In genomic region chr3:196080997-196081833, GRCh38 we compare ENCODE assay signal across 8 cellular contexts. TPM values are rescaled to one million over a fixed set of nuclear protein-coding genes. Genes with fewer than 3 reads are reported as not detected.
DNase-seq lines count a peak whose midpoint lies in the region; ATAC-seq and TF ChIP-seq lines count a peak whose summit lies in the region.

No MANE protein-coding gene starts in this region.

- peak in 2 of 6 experiments; percentile 3 to 4 for TF ChIP-seq CTCF in upper lobe of left lung (IDR thresholded peaks at IDR 0.05)

- H3K9me3 ChIP-seq in trophoblast cell (ENCODE audit: insufficient read depth, low read depth, low read length) (no peaks in the 10 kb centered on the region), upper lobe of left lung (no peaks in the 10 kb centered on the region)

- H3K4me2 ChIP-seq in trophoblast cell (ENCODE audit: low read length): peak overlapping the region; percentile 82

- in situ Hi-C loops in KBM-7 (cut with MboI; ENCODE audit: low pct_unique_long_range_greater_than_20kb, low sequenced_read_pairs): no loop called here

- H3K79me2 ChIP-seq in trophoblast cell (ENCODE audit: control insufficient read depth, insufficient read depth, low read length, poor library complexity): peaks cover 16% of the 10 kb centered on the region

- H4K91ac ChIP-seq in trophoblast cell (ENCODE audit: low read depth, low read length): peak overlapping the region; percentile 85

- DNase-seq in DMS79 (lab: John Stamatoyannopoulos, UW): peak; percentile 57
- DNase-seq in KBM-7: peak; percentile 63
- peak; percentile 70 for DNase-seq in SK-N-DZ (ENCODE audit: low spot score)
- DNase-seq in activated naive CD8-positive, alpha-beta T cell treated with anti-CD3 and anti-CD28 coated beads, Interleukin-2, amount 10 ng/mL, durations not matched to agents 7 days and 5 days: peak; percentile 78
- peak; percentile 88 for DNase-seq in cardiac septum (ENCODE audit: low spot score)
- DNase-seq in trophoblast cell: peak; percentile 50 to 66
- DNase-seq in upper lobe of left lung: peak; percentile 70 to 92

- H3K4me1 ChIP-seq in trophoblast cell (ENCODE audit: control insufficient read depth in 1 of 2, insufficient read depth in 2 of 2, low read length in 2 of 2): peaks cover 0 to 1% of the 10 kb centered on the region in 2 experiments
- peaks cover 12 to 25% (median 14%) of the 10 kb centered on the region in 4 donors for H3K4me1 ChIP-seq in upper lobe of left lung

- intact Hi-C loops in cardiac septum (cut with DNase I): loop anchor here (2.0 kb wide), 1 partner anchor 114 kb away; no protein-coding TSS in a partner anchor

- no peak overlapping the region for H2BK12ac ChIP-seq in trophoblast cell (ENCODE audit: low read length)

- H3K14ac ChIP-seq in trophoblast cell (ENCODE audit: low read length): peak overlapping the region; percentile 71

- no peaks in the 10 kb centered on the region for H3K9me3 Mint-ChIP-seq in activated naive CD8-positive, alpha-beta T cell treated with anti-CD3 and anti-CD28 coated beads, Interleukin-2, amount 10 ng/mL, durations not matched to agents 7 days and 5 days

- H4K8ac ChIP-seq in trophoblast cell (ENCODE audit: low read depth, low read length): peak overlapping the region; percentile 79

- H3K4me3 ChIP-seq in trophoblast cell (ENCODE audit: low read depth, low read length) (peak overlapping the region; percentile 90), upper lobe of left lung (peak overlapping the region; percentile 69 to 99 (median 82))

- no peak for TF ChIP-seq EP300 in upper lobe of left lung (IDR thresholded peaks at IDR 0.05)

- no CpG with 5 or more reads among the region's 61 CpGs for WGBS in trophoblast cell (ENCODE audit: extremely low coverage, insufficient coverage, insufficient read length)
- WGBS in upper lobe of left lung, 2 donors: 1 to 2% methylated on average over 29 to 37 of the region's 61 CpGs

- H3K36me3 ChIP-seq in trophoblast cell (ENCODE audit: control insufficient read depth in 1 of 2, insufficient read depth in 2 of 2, low read length in 2 of 2): peaks cover 0 to under 1% of the 10 kb centered on the region in 2 experiments
- H3K36me3 ChIP-seq in upper lobe of left lung: peaks cover 0 to 7% (median 1%) of the 10 kb centered on the region in 4 donors

- H3K4me3 Mint-ChIP-seq in activated naive CD8-positive, alpha-beta T cell treated with anti-CD3 and anti-CD28 coated beads, Interleukin-2, amount 10 ng/mL, durations not matched to agents 7 days and 5 days: peak overlapping the region; percentile 99

- POLR2A ChIA-PET in activated naive CD8-positive, alpha-beta T cell treated with anti-CD3 and anti-CD28 coated beads, Interleukin-2, amount 10 ng/mL, durations not matched to agents 7 days and 5 days (lab: Charles Lee): interaction anchor here (0.6 to 2.9 kb wide), 10 partner anchors 14 to 193 kb away, joined by 3 to 19 read pairs (median 5); no protein-coding TSS in a partner anchor

- H3K79me1 ChIP-seq in trophoblast cell (ENCODE audit: low read length): peaks cover 5% of the 10 kb centered on the region

- H3K27ac ChIP-seq in trophoblast cell (ENCODE audit: low read depth, low read length): peak overlapping the region; percentile 53
- peak overlapping the region; percentile 89 to 95 (median 91) for H3K27ac ChIP-seq in upper lobe of left lung

- TF ChIP-seq POLR2A in upper lobe of left lung (IDR thresholded peaks at IDR 0.05): no peak

- peaks cover 17% of the 10 kb centered on the region for H3K36me3 Mint-ChIP-seq in activated naive CD8-positive, alpha-beta T cell treated with anti-CD3 and anti-CD28 coated beads, Interleukin-2, amount 10 ng/mL, durations not matched to agents 7 days and 5 days

- H2AFZ ChIP-seq in trophoblast cell (ENCODE audit: insufficient read depth, low read length, poor library complexity): peak overlapping the region; percentile 80

- H2AK5ac ChIP-seq in trophoblast cell (ENCODE audit: low read length): peak overlapping the region; percentile 41

- no peaks in the 10 kb centered on the region for H3K27me3 Mint-ChIP-seq in activated naive CD8-positive, alpha-beta T cell treated with anti-CD3 and anti-CD28 coated beads, Interleukin-2, amount 10 ng/mL, durations not matched to agents 7 days and 5 days

- H3K27me3 ChIP-seq in trophoblast cell (ENCODE audit: insufficient read depth, low read length) (no peaks in the 10 kb centered on the region), upper lobe of left lung (no peaks in the 10 kb centered on the region)

- H2BK5ac ChIP-seq in trophoblast cell (ENCODE audit: low read depth, low read length, poor library complexity): peak overlapping the region; percentile 36

- ATAC-seq in GM21717 (IDR thresholded peaks at IDR 0.05; ENCODE audit: unreplicated experiment) (peak; percentile 42), upper lobe of left lung (ENCODE audit: low FRiP score in 2 of 2) (peak; percentile 80 to 85)
- ATAC-seq in activated naive CD8-positive, alpha-beta T cell treated with anti-CD3 and anti-CD28 coated beads, Interleukin-2, amount 10 ng/mL, durations not matched to agents 7 days and 5 days (ENCODE audit: low read depth): peak; percentile 59

- H3K4me1 Mint-ChIP-seq in activated naive CD8-positive, alpha-beta T cell treated with anti-CD3 and anti-CD28 coated beads, Interleukin-2, amount 10 ng/mL, durations not matched to agents 7 days and 5 days: peaks cover 39% of the 10 kb centered on the region

- peak overlapping the region; percentile 27 for H2BK120ac ChIP-seq in trophoblast cell (ENCODE audit: insufficient read depth, low read length, poor library complexity)

- H3K9ac ChIP-seq in trophoblast cell (ENCODE audit: low read length): peak overlapping the region; percentile 44

- peak overlapping the region; percentile 86 for H3K4ac ChIP-seq in trophoblast cell (ENCODE audit: low read depth, low read length)

- H3K27ac Mint-ChIP-seq in activated naive CD8-positive, alpha-beta T cell treated with anti-CD3 and anti-CD28 coated beads, Interleukin-2, amount 10 ng/mL, durations not matched to agents 7 days and 5 days: peak overlapping the region; percentile 94

- peak overlapping the region; percentile 81 for H3K18ac ChIP-seq in trophoblast cell (ENCODE audit: low read length)

- H4K12ac ChIP-seq in trophoblast cell (ENCODE audit: low read depth, low read length): peak overlapping the region; percentile 38

- H3K23ac ChIP-seq in trophoblast cell (ENCODE audit: low read length): no peak overlapping the region

RNA-seq across cellular contexts. Expression of gene TFRC, which starts 0.7 kb away (rescaled TPM):
- polyA plus RNA-seq in SK-N-DZ (2014; cell fraction: cytosol; rRNA removed): 113 and 119 TPM in 2 replicates
- 107 and 138 TPM in 2 replicates for polyA plus RNA-seq in SK-N-DZ (2014; cell fraction: nucleus; rRNA removed)
- 100 to 1,000 TPM; 168 to 171 TPM for total RNA-seq in activated naive CD8-positive, alpha-beta T cell treated with anti-CD3 and anti-CD28 coated beads, Interleukin-2, amount 10 ng/mL, durations not matched to agents 7 days and 5 days
- total RNA-seq in cardiac septum: 131 TPM
- 57.9 and 61.0 TPM in 2 replicates for polyA plus RNA-seq in trophoblast cell (2013)
- total RNA-seq in upper lobe of left lung: 100 to 1,000 TPM in 5 of 6 donors, 10 to 100 TPM in 1; 66.0 to 323 (median 234) TPM

Comparison
In these comparisons a context has a peak if more than half of its experiments do, and no peak if none do; other contexts are left out.
1. Peak in every context shown above with its lines: DNase-seq, ATAC-seq, H3K4me3 ChIP-seq and H3K27ac ChIP-seq.